In the genomic region with DNA sequence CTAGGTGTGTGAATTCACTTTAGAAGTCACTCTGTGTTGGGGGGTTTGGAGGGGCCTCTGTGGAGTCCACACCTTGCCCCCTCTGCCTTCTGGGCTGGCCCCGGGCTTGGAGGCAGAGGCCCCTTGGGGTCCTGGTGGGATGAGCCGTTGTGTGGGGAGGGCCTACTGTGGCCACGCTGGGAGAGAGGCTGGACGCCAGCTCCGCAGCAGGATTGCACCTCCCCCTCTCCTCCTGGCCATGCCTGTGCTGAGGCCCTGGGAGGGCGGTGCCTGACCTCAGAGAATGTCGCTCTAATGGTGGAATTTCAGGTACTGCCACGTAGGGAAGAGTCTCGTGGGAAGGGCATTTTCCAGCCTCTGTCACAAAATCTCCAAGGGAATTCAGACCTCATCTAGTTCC, we compare ENCODE assay signal across 3 cellular contexts.
TF ChIP-seq lines count a peak whose summit lies in the region.

No MANE protein-coding gene starts in this region.

TF ChIP-seq in SK-N-SH, 30 proteins besides CTCF, POLR2A, EP300 and RAD21:
- no peak for TF ChIP-seq RFX5 (IDR thresholded peaks at IDR 0.05; ENCODE audit: low read length)
- TF ChIP-seq, protein P1, sequence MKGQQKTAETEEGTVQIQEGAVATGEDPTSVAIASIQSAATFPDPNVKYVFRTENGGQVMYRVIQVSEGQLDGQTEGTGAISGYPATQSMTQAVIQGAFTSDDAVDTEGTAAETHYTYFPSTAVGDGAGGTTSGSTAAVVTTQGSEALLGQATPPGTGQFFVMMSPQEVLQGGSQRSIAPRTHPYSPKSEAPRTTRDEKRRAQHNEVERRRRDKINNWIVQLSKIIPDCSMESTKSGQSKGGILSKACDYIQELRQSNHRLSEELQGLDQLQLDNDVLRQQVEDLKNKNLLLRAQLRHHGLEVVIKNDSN (IDR thresholded peaks at IDR 0.05; ENCODE audit: borderline replicate concordance, low read depth) = no peak
- no peak for TF ChIP-seq MXI1 (IDR thresholded peaks at IDR 0.05; ENCODE audit: low read depth, low read length)
- TF ChIP-seq TCF12 (IDR thresholded peaks at IDR 0.05) = no peak
- TF ChIP-seq, protein P2, sequence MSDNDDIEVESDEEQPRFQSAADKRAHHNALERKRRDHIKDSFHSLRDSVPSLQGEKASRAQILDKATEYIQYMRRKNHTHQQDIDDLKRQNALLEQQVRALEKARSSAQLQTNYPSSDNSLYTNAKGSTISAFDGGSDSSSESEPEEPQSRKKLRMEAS (IDR thresholded peaks at IDR 0.05; ENCODE audit: low read depth) = no peak
- TF ChIP-seq NFIC (IDR thresholded peaks at IDR 0.05; ENCODE audit: borderline replicate concordance) = no peak
- no peak for TF ChIP-seq GABPA (IDR thresholded peaks at IDR 0.05; ENCODE audit: low read depth)
- TF ChIP-seq FOXM1 (IDR thresholded peaks at IDR 0.05; ENCODE audit: low read depth) = no peak
- TF ChIP-seq, protein P3, sequence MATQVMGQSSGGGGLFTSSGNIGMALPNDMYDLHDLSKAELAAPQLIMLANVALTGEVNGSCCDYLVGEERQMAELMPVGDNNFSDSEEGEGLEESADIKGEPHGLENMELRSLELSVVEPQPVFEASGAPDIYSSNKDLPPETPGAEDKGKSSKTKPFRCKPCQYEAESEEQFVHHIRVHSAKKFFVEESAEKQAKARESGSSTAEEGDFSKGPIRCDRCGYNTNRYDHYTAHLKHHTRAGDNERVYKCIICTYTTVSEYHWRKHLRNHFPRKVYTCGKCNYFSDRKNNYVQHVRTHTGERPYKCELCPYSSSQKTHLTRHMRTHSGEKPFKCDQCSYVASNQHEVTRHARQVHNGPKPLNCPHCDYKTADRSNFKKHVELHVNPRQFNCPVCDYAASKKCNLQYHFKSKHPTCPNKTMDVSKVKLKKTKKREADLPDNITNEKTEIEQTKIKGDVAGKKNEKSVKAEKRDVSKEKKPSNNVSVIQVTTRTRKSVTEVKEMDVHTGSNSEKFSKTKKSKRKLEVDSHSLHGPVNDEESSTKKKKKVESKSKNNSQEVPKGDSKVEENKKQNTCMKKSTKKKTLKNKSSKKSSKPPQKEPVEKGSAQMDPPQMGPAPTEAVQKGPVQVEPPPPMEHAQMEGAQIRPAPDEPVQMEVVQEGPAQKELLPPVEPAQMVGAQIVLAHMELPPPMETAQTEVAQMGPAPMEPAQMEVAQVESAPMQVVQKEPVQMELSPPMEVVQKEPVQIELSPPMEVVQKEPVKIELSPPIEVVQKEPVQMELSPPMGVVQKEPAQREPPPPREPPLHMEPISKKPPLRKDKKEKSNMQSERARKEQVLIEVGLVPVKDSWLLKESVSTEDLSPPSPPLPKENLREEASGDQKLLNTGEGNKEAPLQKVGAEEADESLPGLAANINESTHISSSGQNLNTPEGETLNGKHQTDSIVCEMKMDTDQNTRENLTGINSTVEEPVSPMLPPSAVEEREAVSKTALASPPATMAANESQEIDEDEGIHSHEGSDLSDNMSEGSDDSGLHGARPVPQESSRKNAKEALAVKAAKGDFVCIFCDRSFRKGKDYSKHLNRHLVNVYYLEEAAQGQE (IDR thresholded peaks at IDR 0.05; ENCODE audit: low read depth, low read length) = no peak
- TF ChIP-seq RCOR1 (IDR thresholded peaks at IDR 0.05; ENCODE audit: low read length) = no peak
- TF ChIP-seq TAF1 (IDR thresholded peaks at IDR 0.05; ENCODE audit: borderline replicate concordance, low read depth, low read length) = no peak
- TF ChIP-seq, protein P4, sequence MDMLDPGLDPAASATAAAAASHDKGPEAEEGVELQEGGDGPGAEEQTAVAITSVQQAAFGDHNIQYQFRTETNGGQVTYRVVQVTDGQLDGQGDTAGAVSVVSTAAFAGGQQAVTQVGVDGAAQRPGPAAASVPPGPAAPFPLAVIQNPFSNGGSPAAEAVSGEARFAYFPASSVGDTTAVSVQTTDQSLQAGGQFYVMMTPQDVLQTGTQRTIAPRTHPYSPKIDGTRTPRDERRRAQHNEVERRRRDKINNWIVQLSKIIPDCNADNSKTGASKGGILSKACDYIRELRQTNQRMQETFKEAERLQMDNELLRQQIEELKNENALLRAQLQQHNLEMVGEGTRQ (IDR thresholded peaks at IDR 0.05; ENCODE audit: borderline replicate concordance, low read depth, low read length) = no peak
- no peak for TF ChIP-seq FOXJ3 (CRISPR knock-in tag; IDR thresholded peaks at IDR 0.05)
- TF ChIP-seq GATA2 (CRISPR knock-in tag; IDR thresholded peaks at IDR 0.05) = no peak

TF ChIP-seq in SK-N-SH treated with all-trans-retinoic acid at 6 μM for 48 hours, 23 proteins besides CTCF, POLR2A, EP300 and RAD21:
- TF ChIP-seq, protein P5, sequence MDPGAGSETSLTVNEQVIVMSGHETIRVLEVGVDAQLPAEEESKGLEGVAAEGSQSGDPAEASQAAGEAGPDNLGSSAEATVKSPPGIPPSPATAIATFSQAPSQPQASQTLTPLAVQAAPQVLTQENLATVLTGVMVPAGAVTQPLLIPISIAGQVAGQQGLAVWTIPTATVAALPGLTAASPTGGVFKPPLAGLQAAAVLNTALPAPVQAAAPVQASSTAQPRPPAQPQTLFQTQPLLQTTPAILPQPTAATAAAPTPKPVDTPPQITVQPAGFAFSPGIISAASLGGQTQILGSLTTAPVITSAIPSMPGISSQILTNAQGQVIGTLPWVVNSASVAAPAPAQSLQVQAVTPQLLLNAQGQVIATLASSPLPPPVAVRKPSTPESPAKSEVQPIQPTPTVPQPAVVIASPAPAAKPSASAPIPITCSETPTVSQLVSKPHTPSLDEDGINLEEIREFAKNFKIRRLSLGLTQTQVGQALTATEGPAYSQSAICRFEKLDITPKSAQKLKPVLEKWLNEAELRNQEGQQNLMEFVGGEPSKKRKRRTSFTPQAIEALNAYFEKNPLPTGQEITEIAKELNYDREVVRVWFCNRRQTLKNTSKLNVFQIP (CRISPR knock-in tag; IDR thresholded peaks at IDR 0.05; ENCODE audit: borderline replicate concordance, low read depth) = no peak
- no peak for TF ChIP-seq ESRRG (CRISPR knock-in tag; IDR thresholded peaks at IDR 0.05)
- TF ChIP-seq SNAI2 (CRISPR knock-in tag; IDR thresholded peaks at IDR 0.05) = no peak
- TF ChIP-seq OSR1 (CRISPR knock-in tag; IDR thresholded peaks at IDR 0.05) = no peak
- TF ChIP-seq CSDC2 (CRISPR knock-in tag; IDR thresholded peaks at IDR 0.05) = no peak

TF ChIP-seq in H1, 55 proteins besides CTCF, POLR2A, EP300 and RAD21:
- TF ChIP-seq BRCA1 (IDR thresholded peaks at IDR 0.05; ENCODE audit: low read depth, low read length) = no peak
- TF ChIP-seq, protein P6, sequence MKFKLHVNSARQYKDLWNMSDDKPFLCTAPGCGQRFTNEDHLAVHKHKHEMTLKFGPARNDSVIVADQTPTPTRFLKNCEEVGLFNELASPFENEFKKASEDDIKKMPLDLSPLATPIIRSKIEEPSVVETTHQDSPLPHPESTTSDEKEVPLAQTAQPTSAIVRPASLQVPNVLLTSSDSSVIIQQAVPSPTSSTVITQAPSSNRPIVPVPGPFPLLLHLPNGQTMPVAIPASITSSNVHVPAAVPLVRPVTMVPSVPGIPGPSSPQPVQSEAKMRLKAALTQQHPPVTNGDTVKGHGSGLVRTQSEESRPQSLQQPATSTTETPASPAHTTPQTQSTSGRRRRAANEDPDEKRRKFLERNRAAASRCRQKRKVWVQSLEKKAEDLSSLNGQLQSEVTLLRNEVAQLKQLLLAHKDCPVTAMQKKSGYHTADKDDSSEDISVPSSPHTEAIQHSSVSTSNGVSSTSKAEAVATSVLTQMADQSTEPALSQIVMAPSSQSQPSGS (IDR thresholded peaks at IDR 0.05; ENCODE audit: low read length) = no peak
TF ChIP-seq in H1: peak in this region for 0.
